Comparison of ENCODE assay signal across 8 cellular contexts in the genomic region with DNA sequence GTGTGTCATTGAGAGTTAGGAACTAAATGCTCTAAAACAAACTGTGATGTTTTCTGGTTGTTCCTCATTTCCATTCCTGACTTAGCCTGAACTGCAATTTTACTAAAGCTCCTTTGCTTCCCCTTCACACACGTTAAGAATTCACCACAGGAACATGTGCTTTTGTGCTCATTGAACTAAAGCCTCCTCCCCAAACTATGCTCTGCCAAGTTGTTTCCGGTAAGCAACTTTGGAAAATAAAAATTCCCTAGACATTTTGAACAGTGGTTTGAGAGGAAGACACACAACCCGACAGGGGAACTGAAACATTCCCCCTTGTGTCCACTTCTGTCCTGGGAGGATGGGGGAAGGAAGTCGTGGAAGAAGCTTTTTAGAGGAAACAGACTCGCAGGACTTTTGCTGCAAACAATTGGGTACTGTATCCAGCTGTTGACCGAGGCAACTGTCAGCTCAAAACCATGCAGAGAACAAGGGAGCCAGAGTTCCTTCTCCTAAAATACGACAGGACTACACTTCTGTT.
DNase-seq lines count a peak whose midpoint lies in the region; ATAC-seq, FAIRE-seq and TF ChIP-seq lines count a peak whose summit lies in the region.

No MANE protein-coding gene starts in this region.

- dilution Hi-C loops in endothelial cell of umbilical vein (cut with MboI; ENCODE audit: extremely low pct_ligation_motif_present, low sequenced_read_pairs), result no loop called here

- BruUV-seq in endothelial cell of umbilical vein (replicated peaks; lab: Mats Ljungman, UMichigan), result no TSS peak

- no peaks in the 10 kb centered on the region for H3K36me3 ChIP-seq in OCI-LY3 (replicated peaks; ENCODE audit: low read depth, low read length)
- no peaks in the 10 kb centered on the region for H3K36me3 ChIP-seq in endothelial cell of umbilical vein (ENCODE audit: control insufficient read depth in 2 of 2, extremely low read depth in 1 of 2, insufficient read depth in 2 of 2, low read length in 2 of 2)

- no peak for TF ChIP-seq CTCF in OCI-LY3 (IDR thresholded peaks at IDR 0.05; ENCODE audit: low read depth, low read length)
- no peak for TF ChIP-seq CTCF in endothelial cell of umbilical vein (IDR thresholded peaks at IDR 0.05; ENCODE audit: extremely low read depth in 1 of 2, insufficient read depth in 1 of 2, low read depth in 1 of 2, low read length in 2 of 2)

- no peak for ATAC-seq in natural killer cell treated with Interleukin-12 subunit alpha and Interleukin-12 subunit beta and Interleukin-15 and Interleukin-18, amount 100 ng/mL, for 72 hours
- ATAC-seq in GM21381 (IDR thresholded peaks at IDR 0.05; ENCODE audit: unreplicated experiment) (no peak), GM18868 (IDR thresholded peaks at IDR 0.05; ENCODE audit: unreplicated experiment) (no peak)

- H3K27me3 ChIP-seq in OCI-LY3 (ENCODE audit: low read depth, low read length), result no peaks in the 10 kb centered on the region
- H3K27me3 ChIP-seq in endothelial cell of umbilical vein (ENCODE audit: control insufficient read depth in 2 of 2, insufficient read depth in 2 of 2, low read length in 2 of 2), result no peaks in the 10 kb centered on the region

- intact Hi-C loops in endothelial cell of umbilical vein (cut with micrococcal nuclease), result loop anchor here (5.0 kb wide), 1 partner anchor 67 kb away; a partner anchor contains a TSS

- TF ChIP-seq POLR2A in endothelial cell of umbilical vein (IDR thresholded peaks at IDR 0.05; ENCODE audit: low read depth, low read length), result no peak

- H3K79me2 ChIP-seq in OCI-LY3 (ENCODE audit: low read length) (no peaks in the 10 kb centered on the region), endothelial cell of umbilical vein (ENCODE audit: control insufficient read depth, insufficient read depth, low read length) (peaks cover 75% of the 10 kb centered on the region)

- H3K27ac Mint-ChIP-seq in natural killer cell treated with Interleukin-12 subunit alpha and Interleukin-12 subunit beta and Interleukin-15 and Interleukin-18, amount 100 ng/mL, for 72 hours, result no peak overlapping the region

- H3K27ac ChIP-seq in OCI-LY3 (ENCODE audit: low read length), result peak overlapping the region; percentile 3; the same call in 1 of the 2 replicates
- peak overlapping the region; percentile 32 for H3K27ac ChIP-seq in endothelial cell of umbilical vein (ENCODE audit: insufficient read depth, low read depth, low read length)

- H3K9me1 ChIP-seq in endothelial cell of umbilical vein (replicated peaks; ENCODE audit: control insufficient read depth, extremely low read depth, insufficient read depth, low read length), result no peaks in the 10 kb centered on the region

- peaks cover 0 to 8% of the 10 kb centered on the region in 2 donors for H3K4me1 Mint-ChIP-seq in natural killer cell treated with Interleukin-12 subunit alpha and Interleukin-12 subunit beta and Interleukin-15 and Interleukin-18, amount 100 ng/mL, for 72 hours (ENCODE audit: low read depth in 2 of 2)

- H3K4me1 ChIP-seq in OCI-LY3 (ENCODE audit: low read length) (peaks cover 20% of the 10 kb centered on the region), endothelial cell of umbilical vein (ENCODE audit: control insufficient read depth, extremely low read depth, insufficient read depth, low read length) (peaks cover 33% of the 10 kb centered on the region)

- H3K9ac ChIP-seq in OCI-LY3 (ENCODE audit: low read length) (peak overlapping the region; percentile 18; the same call in 1 of the 2 replicates), endothelial cell of umbilical vein (replicated peaks; ENCODE audit: extremely low read depth, insufficient read depth, low read length) (peak overlapping the region; percentile 29)

- FAIRE-seq in endothelial cell of umbilical vein (lab: Jason Lieb, UNC), result peak; percentile 68

- DNase-seq in EL, result peak; percentile 37
- DNase-seq in endothelial cell of umbilical vein (ENCODE audit: low read depth, low spot score), result peak; percentile 57
- no peak for DNase-seq in natural killer cell treated with Interleukin-12 subunit alpha and Interleukin-12 subunit beta and Interleukin-15 and Interleukin-18, amount 100 ng/mL, for 72 hours (ENCODE audit: low spot score)
- DNase-seq in activated effector memory CD4-positive, alpha-beta T cell treated with anti-CD3 and anti-CD28 coated beads, Interleukin-2, amount 50 U/mL, for 16 hours, result no peak
- no peak for DNase-seq in DMS153 (lab: John Stamatoyannopoulos, UW)

- POLR2A ChIA-PET in endothelial cell of umbilical vein (lab: Charles Lee), result interaction anchor here (0.7 kb wide), 1 partner anchor 51 kb away, joined by 4 read pairs; no protein-coding TSS in a partner anchor

- peaks cover 0 to 6% of the 10 kb centered on the region in 2 donors for H3K27me3 Mint-ChIP-seq in natural killer cell treated with Interleukin-12 subunit alpha and Interleukin-12 subunit beta and Interleukin-15 and Interleukin-18, amount 100 ng/mL, for 72 hours

- H3K36me3 Mint-ChIP-seq in natural killer cell treated with Interleukin-12 subunit alpha and Interleukin-12 subunit beta and Interleukin-15 and Interleukin-18, amount 100 ng/mL, for 72 hours, result no peaks in the 10 kb centered on the region

- H3K4me2 ChIP-seq in OCI-LY3 (ENCODE audit: low read length), result peak overlapping the region; percentile 72
- peak overlapping the region; percentile 51 for H3K4me2 ChIP-seq in endothelial cell of umbilical vein (ENCODE audit: insufficient read depth, low read length)

- CTCF ChIA-PET in endothelial cell of umbilical vein (lab: Charles Lee), result interaction anchor here (1.1 to 2.4 kb wide), 5 partner anchors 10 to 214 kb away, joined by 3 to 10 read pairs (median 5); no protein-coding TSS in a partner anchor

- peak overlapping the region; percentile 4 for H3K4me3 Mint-ChIP-seq in natural killer cell treated with Interleukin-12 subunit alpha and Interleukin-12 subunit beta and Interleukin-15 and Interleukin-18, amount 100 ng/mL, for 72 hours

- 0 out of 2 replicates have a peak overlapping the region, but pooled peaks have one; percentile 12 for H2AFZ ChIP-seq in OCI-LY3 (ENCODE audit: low read depth, low read length)
- peak overlapping the region; percentile 5 for H2AFZ ChIP-seq in endothelial cell of umbilical vein (ENCODE audit: low read depth, low read length)

- H3K4me3 ChIP-seq in OCI-LY3 (ENCODE audit: low read length) (peak overlapping the region; percentile 48), endothelial cell of umbilical vein (replicated peaks in 1 of 3; ENCODE audit: insufficient read depth in 1 of 3, low read depth in 1 of 3, low read length in 3 of 3) (peak overlapping the region in 1 of 3 experiments; percentile 25)

- H4K20me1 ChIP-seq in OCI-LY3 (ENCODE audit: insufficient read depth, low read length) (no peaks in the 10 kb centered on the region; the same call in 1 of the 2 replicates), endothelial cell of umbilical vein (replicated peaks; ENCODE audit: control insufficient read depth, extremely low read depth, insufficient read depth, low read length) (peaks cover 4% of the 10 kb centered on the region)

- H3K9me3 Mint-ChIP-seq in natural killer cell treated with Interleukin-12 subunit alpha and Interleukin-12 subunit beta and Interleukin-15 and Interleukin-18, amount 100 ng/mL, for 72 hours, result no peaks in the 10 kb centered on the region

- H3K9me3 ChIP-seq in OCI-LY3 (ENCODE audit: insufficient read depth, low read length), result no peaks in the 10 kb centered on the region
- no peaks in the 10 kb centered on the region for H3K9me3 ChIP-seq in endothelial cell of umbilical vein (replicated peaks; ENCODE audit: control insufficient read depth, insufficient read depth, low read length)

TF ChIP-seq in endothelial cell of umbilical vein, 7 proteins besides CTCF, POLR2A, EP300 and RAD21:
- TF ChIP-seq EZH2 (IDR thresholded peaks at IDR 0.05; ENCODE audit: borderline replicate concordance, low read depth, low read length, severe bottlenecking) (no peak), FOS (IDR thresholded peaks at IDR 0.05; ENCODE audit: borderline replicate concordance, insufficient read depth, low read length) (no peak), POLR2AphosphoS5 (IDR thresholded peaks at IDR 0.05; ENCODE audit: insufficient read depth, low read depth, low read length) (no peak), MYC (IDR thresholded peaks at IDR 0.05; ENCODE audit: low read depth, low read length) (no peak), GATA2 (IDR thresholded peaks at IDR 0.05; ENCODE audit: insufficient read depth, insufficient read length, low read depth, low read length) (no peak), JUN (IDR thresholded peaks at IDR 0.05; ENCODE audit: borderline replicate concordance, insufficient read depth, insufficient read length, low read depth) (no peak)

Comparison
In these comparisons a context has a peak if more than half of its experiments do, and no peak if none do; other contexts are left out.
1. DNase-seq: peak in EL (single experiment) and endothelial cell of umbilical vein (single experiment); none in natural killer cell treated with Interleukin-12 subunit alpha and Interleukin-12 subunit beta and Interleukin-15 and Interleukin-18, amount 100 ng/mL, for 72 hours (single experiment), activated effector memory CD4-positive, alpha-beta T cell treated with anti-CD3 and anti-CD28 coated beads, Interleukin-2, amount 50 U/mL, for 16 hours (single experiment) and DMS153 (single experiment).